1 cellular context compared by ENCODE assay signal in the genomic region with DNA sequence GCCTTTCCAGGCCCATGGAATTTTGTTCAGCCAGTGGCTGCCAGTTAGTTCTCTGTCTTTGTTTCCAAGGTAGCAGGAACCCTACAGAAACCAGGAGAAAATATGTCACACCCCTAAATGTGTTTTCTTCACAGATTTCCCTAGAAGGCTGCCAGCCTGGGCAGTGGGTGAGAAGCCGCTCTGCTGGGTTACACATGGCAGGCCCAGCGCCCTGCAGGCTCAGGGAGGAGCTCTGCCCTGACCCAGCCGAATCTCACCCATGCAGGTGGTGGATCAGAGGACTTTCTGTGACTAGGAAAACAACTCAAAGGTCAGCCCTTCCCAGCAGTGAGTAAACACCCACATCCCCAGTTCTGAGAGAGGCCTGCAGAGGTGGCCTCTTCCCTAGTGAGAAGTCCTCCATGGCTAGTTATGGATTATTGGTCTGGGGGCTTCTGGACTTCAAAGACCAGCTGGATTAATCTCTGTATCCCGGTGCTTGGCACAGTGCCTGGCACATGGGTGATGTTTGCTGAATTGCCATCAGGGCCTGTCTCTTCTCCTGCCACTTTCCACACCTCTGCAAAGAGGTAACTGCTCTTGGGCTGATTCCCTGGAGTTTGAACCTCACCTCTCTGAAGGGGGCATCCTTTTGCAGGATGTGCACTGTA.
TF ChIP-seq lines count a peak whose summit lies in the region.

No MANE protein-coding gene starts in this region.

TF ChIP-seq in HepG2, 621 proteins besides CTCF, POLR2A, EP300 and RAD21 (continued from another document and continues in another):
- TF ChIP-seq, protein P1, sequence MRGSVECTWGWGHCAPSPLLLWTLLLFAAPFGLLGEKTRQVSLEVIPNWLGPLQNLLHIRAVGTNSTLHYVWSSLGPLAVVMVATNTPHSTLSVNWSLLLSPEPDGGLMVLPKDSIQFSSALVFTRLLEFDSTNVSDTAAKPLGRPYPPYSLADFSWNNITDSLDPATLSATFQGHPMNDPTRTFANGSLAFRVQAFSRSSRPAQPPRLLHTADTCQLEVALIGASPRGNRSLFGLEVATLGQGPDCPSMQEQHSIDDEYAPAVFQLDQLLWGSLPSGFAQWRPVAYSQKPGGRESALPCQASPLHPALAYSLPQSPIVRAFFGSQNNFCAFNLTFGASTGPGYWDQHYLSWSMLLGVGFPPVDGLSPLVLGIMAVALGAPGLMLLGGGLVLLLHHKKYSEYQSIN (CRISPR knock-in tag; IDR thresholded peaks at IDR 0.05; ENCODE audit: borderline replicate concordance) = no peak
- TF ChIP-seq, protein P2, sequence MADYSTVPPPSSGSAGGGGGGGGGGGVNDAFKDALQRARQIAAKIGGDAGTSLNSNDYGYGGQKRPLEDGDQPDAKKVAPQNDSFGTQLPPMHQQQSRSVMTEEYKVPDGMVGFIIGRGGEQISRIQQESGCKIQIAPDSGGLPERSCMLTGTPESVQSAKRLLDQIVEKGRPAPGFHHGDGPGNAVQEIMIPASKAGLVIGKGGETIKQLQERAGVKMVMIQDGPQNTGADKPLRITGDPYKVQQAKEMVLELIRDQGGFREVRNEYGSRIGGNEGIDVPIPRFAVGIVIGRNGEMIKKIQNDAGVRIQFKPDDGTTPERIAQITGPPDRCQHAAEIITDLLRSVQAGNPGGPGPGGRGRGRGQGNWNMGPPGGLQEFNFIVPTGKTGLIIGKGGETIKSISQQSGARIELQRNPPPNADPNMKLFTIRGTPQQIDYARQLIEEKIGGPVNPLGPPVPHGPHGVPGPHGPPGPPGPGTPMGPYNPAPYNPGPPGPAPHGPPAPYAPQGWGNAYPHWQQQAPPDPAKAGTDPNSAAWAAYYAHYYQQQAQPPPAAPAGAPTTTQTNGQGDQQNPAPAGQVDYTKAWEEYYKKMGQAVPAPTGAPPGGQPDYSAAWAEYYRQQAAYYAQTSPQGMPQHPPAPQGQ (CRISPR knock-in tag; IDR thresholded peaks at IDR 0.05; ENCODE audit: borderline replicate concordance) = no peak
- TF ChIP-seq SIX4 (CRISPR knock-in tag; IDR thresholded peaks at IDR 0.05) = no peak
- TF ChIP-seq TAF15 (IDR thresholded peaks at IDR 0.05; ENCODE audit: low read depth, low read length, poor library complexity, severe bottlenecking) = no peak
- peak; percentile 92 for TF ChIP-seq MTA1 (CRISPR knock-in tag; IDR thresholded peaks at IDR 0.05; ENCODE audit: borderline replicate concordance)
- TF ChIP-seq ZNF672 (CRISPR knock-in tag; IDR thresholded peaks at IDR 0.05) = no peak
- no peak for TF ChIP-seq ZNF850 (CRISPR knock-in tag; conservative IDR thresholded peaks at IDR 0.05)
- TF ChIP-seq ZNF660 (CRISPR knock-in tag; IDR thresholded peaks at IDR 0.05; ENCODE audit: borderline replicate concordance, low read depth) = no peak
- TF ChIP-seq JUN (CRISPR knock-in tag; IDR thresholded peaks at IDR 0.05) = 0 out of 2 replicates have a peak, but pooled peaks have one; percentile 4
- TF ChIP-seq ZNF160 (CRISPR knock-in tag; IDR thresholded peaks at IDR 0.05) = peak; percentile 37; the same call in 1 of the 2 replicates
- TF ChIP-seq ZSCAN22 (CRISPR knock-in tag; IDR thresholded peaks at IDR 0.05) = no peak
- TF ChIP-seq, protein P3, sequence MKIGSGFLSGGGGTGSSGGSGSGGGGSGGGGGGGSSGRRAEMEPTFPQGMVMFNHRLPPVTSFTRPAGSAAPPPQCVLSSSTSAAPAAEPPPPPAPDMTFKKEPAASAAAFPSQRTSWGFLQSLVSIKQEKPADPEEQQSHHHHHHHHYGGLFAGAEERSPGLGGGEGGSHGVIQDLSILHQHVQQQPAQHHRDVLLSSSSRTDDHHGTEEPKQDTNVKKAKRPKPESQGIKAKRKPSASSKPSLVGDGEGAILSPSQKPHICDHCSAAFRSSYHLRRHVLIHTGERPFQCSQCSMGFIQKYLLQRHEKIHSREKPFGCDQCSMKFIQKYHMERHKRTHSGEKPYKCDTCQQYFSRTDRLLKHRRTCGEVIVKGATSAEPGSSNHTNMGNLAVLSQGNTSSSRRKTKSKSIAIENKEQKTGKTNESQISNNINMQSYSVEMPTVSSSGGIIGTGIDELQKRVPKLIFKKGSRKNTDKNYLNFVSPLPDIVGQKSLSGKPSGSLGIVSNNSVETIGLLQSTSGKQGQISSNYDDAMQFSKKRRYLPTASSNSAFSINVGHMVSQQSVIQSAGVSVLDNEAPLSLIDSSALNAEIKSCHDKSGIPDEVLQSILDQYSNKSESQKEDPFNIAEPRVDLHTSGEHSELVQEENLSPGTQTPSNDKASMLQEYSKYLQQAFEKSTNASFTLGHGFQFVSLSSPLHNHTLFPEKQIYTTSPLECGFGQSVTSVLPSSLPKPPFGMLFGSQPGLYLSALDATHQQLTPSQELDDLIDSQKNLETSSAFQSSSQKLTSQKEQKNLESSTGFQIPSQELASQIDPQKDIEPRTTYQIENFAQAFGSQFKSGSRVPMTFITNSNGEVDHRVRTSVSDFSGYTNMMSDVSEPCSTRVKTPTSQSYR (CRISPR knock-in tag; IDR thresholded peaks at IDR 0.05; ENCODE audit: borderline replicate concordance) = peak; percentile 41; the same call in 1 of the 2 replicates
- no peak for TF ChIP-seq ZNF776 (CRISPR knock-in tag; IDR thresholded peaks at IDR 0.05)
- TF ChIP-seq, protein P4, sequence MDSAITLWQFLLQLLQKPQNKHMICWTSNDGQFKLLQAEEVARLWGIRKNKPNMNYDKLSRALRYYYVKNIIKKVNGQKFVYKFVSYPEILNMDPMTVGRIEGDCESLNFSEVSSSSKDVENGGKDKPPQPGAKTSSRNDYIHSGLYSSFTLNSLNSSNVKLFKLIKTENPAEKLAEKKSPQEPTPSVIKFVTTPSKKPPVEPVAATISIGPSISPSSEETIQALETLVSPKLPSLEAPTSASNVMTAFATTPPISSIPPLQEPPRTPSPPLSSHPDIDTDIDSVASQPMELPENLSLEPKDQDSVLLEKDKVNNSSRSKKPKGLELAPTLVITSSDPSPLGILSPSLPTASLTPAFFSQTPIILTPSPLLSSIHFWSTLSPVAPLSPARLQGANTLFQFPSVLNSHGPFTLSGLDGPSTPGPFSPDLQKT (CRISPR knock-in tag; IDR thresholded peaks at IDR 0.05; ENCODE audit: borderline replicate concordance) = no peak
- TF ChIP-seq ERF (CRISPR knock-in tag; IDR thresholded peaks at IDR 0.05) = peak; percentile 54; the same call in 1 of the 2 replicates
- TF ChIP-seq, protein P5, sequence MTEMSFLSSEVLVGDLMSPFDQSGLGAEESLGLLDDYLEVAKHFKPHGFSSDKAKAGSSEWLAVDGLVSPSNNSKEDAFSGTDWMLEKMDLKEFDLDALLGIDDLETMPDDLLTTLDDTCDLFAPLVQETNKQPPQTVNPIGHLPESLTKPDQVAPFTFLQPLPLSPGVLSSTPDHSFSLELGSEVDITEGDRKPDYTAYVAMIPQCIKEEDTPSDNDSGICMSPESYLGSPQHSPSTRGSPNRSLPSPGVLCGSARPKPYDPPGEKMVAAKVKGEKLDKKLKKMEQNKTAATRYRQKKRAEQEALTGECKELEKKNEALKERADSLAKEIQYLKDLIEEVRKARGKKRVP (CRISPR knock-in tag; IDR thresholded peaks at IDR 0.05) = no peak
- TF ChIP-seq, protein P6, sequence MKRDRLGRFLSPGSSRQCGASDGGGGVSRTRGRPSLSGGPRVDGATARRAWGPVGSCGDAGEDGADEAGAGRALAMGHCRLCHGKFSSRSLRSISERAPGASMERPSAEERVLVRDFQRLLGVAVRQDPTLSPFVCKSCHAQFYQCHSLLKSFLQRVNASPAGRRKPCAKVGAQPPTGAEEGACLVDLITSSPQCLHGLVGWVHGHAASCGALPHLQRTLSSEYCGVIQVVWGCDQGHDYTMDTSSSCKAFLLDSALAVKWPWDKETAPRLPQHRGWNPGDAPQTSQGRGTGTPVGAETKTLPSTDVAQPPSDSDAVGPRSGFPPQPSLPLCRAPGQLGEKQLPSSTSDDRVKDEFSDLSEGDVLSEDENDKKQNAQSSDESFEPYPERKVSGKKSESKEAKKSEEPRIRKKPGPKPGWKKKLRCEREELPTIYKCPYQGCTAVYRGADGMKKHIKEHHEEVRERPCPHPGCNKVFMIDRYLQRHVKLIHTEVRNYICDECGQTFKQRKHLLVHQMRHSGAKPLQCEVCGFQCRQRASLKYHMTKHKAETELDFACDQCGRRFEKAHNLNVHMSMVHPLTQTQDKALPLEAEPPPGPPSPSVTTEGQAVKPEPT (CRISPR knock-in tag; IDR thresholded peaks at IDR 0.05; ENCODE audit: low read depth) = no peak
- TF ChIP-seq NR3C1 (CRISPR knock-in tag; IDR thresholded peaks at IDR 0.05) = no peak
- TF ChIP-seq ZNF331 (CRISPR knock-in tag; IDR thresholded peaks at IDR 0.05) = peak; percentile 61
- TF ChIP-seq RBM22 (optimal IDR thresholded peaks at IDR 0.05; ENCODE audit: low read length) = peak; percentile 57
- TF ChIP-seq ETV5 (CRISPR knock-in tag; IDR thresholded peaks at IDR 0.05; ENCODE audit: borderline replicate concordance) = peak; percentile 83; the same call in 1 of the 2 replicates
- TF ChIP-seq, protein P7, sequence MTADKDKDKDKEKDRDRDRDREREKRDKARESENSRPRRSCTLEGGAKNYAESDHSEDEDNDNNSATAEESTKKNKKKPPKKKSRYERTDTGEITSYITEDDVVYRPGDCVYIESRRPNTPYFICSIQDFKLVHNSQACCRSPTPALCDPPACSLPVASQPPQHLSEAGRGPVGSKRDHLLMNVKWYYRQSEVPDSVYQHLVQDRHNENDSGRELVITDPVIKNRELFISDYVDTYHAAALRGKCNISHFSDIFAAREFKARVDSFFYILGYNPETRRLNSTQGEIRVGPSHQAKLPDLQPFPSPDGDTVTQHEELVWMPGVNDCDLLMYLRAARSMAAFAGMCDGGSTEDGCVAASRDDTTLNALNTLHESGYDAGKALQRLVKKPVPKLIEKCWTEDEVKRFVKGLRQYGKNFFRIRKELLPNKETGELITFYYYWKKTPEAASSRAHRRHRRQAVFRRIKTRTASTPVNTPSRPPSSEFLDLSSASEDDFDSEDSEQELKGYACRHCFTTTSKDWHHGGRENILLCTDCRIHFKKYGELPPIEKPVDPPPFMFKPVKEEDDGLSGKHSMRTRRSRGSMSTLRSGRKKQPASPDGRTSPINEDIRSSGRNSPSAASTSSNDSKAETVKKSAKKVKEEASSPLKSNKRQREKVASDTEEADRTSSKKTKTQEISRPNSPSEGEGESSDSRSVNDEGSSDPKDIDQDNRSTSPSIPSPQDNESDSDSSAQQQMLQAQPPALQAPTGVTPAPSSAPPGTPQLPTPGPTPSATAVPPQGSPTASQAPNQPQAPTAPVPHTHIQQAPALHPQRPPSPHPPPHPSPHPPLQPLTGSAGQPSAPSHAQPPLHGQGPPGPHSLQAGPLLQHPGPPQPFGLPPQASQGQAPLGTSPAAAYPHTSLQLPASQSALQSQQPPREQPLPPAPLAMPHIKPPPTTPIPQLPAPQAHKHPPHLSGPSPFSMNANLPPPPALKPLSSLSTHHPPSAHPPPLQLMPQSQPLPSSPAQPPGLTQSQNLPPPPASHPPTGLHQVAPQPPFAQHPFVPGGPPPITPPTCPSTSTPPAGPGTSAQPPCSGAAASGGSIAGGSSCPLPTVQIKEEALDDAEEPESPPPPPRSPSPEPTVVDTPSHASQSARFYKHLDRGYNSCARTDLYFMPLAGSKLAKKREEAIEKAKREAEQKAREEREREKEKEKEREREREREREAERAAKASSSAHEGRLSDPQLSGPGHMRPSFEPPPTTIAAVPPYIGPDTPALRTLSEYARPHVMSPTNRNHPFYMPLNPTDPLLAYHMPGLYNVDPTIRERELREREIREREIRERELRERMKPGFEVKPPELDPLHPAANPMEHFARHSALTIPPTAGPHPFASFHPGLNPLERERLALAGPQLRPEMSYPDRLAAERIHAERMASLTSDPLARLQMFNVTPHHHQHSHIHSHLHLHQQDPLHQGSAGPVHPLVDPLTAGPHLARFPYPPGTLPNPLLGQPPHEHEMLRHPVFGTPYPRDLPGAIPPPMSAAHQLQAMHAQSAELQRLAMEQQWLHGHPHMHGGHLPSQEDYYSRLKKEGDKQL (CRISPR knock-in tag; IDR thresholded peaks at IDR 0.05; ENCODE audit: low read depth) = no peak
- TF ChIP-seq, protein P8, sequence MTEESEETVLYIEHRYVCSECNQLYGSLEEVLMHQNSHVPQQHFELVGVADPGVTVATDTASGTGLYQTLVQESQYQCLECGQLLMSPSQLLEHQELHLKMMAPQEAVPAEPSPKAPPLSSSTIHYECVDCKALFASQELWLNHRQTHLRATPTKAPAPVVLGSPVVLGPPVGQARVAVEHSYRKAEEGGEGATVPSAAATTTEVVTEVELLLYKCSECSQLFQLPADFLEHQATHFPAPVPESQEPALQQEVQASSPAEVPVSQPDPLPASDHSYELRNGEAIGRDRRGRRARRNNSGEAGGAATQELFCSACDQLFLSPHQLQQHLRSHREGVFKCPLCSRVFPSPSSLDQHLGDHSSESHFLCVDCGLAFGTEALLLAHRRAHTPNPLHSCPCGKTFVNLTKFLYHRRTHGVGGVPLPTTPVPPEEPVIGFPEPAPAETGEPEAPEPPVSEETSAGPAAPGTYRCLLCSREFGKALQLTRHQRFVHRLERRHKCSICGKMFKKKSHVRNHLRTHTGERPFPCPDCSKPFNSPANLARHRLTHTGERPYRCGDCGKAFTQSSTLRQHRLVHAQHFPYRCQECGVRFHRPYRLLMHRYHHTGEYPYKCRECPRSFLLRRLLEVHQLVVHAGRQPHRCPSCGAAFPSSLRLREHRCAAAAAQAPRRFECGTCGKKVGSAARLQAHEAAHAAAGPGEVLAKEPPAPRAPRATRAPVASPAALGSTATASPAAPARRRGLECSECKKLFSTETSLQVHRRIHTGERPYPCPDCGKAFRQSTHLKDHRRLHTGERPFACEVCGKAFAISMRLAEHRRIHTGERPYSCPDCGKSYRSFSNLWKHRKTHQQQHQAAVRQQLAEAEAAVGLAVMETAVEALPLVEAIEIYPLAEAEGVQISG (CRISPR knock-in tag; IDR thresholded peaks at IDR 0.05) = peak; percentile 76
- TF ChIP-seq, protein P9, sequence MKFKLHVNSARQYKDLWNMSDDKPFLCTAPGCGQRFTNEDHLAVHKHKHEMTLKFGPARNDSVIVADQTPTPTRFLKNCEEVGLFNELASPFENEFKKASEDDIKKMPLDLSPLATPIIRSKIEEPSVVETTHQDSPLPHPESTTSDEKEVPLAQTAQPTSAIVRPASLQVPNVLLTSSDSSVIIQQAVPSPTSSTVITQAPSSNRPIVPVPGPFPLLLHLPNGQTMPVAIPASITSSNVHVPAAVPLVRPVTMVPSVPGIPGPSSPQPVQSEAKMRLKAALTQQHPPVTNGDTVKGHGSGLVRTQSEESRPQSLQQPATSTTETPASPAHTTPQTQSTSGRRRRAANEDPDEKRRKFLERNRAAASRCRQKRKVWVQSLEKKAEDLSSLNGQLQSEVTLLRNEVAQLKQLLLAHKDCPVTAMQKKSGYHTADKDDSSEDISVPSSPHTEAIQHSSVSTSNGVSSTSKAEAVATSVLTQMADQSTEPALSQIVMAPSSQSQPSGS (CRISPR knock-in tag; IDR thresholded peaks at IDR 0.05) = peak; percentile 65; the same call in 1 of the 2 replicates
- TF ChIP-seq ZNF598 (CRISPR knock-in tag; IDR thresholded peaks at IDR 0.05; ENCODE audit: borderline replicate concordance) = 0 out of 2 replicates have a peak, but pooled peaks have one; percentile 28
- no peak for TF ChIP-seq ZNF619 (CRISPR knock-in tag; IDR thresholded peaks at IDR 0.05)
- TF ChIP-seq BORCS8-MEF2B (CRISPR knock-in tag; IDR thresholded peaks at IDR 0.05) = peak; percentile 61; the same call in 1 of the 2 replicates
- no peak for TF ChIP-seq ZNF143 (CRISPR knock-in tag; IDR thresholded peaks at IDR 0.05)
- TF ChIP-seq ZNF256 (CRISPR knock-in tag; conservative IDR thresholded peaks at IDR 0.05) = peak; percentile 21; the same call in 1 of the 2 replicates
- no peak for TF ChIP-seq ZKSCAN1 (IDR thresholded peaks at IDR 0.05; ENCODE audit: low read length)
- no peak for TF ChIP-seq BRCA1 (CRISPR knock-in tag; IDR thresholded peaks at IDR 0.05)
- no peak for TF ChIP-seq ZFP41 (CRISPR knock-in tag; IDR thresholded peaks at IDR 0.05; ENCODE audit: borderline replicate concordance)
- TF ChIP-seq ZNF20 (CRISPR knock-in tag; IDR thresholded peaks at IDR 0.05) = no peak
